In genomic region chr2:219500135-219500534, GRCh38 we compare ENCODE assay signal across 9 cellular contexts. TPM values are rescaled to one million over a fixed set of nuclear protein-coding genes. Genes with fewer than 3 reads are reported as not detected.
DNase-seq lines count a peak whose midpoint lies in the region; ATAC-seq and TF ChIP-seq lines count a peak whose summit lies in the region.
"Had no signal": no experiment of that assay in that cellular context is flagged by ENCODE, and none has a peak within 500 bp of the region (broad histone marks: within the 10 kb centered on the region; RNA-seq: fewer than 3 reads in every experiment).

No MANE protein-coding gene starts in this region.

- CTCF ChIA-PET in MCF 10A (lab: Yijun Ruan, JAX): interaction anchor here (0.6 to 1.4 kb wide), 6 partner anchors 11 to 97 kb away, joined by 3 to 6 read pairs (median 4); no protein-coding TSS in a partner anchor

- H3K27me3 Mint-ChIP-seq in MCF 10A (ENCODE audit: insufficient read depth, unreplicated experiment): no peaks in the 10 kb centered on the region

- no peak for TF ChIP-seq POLR2A in breast epithelium (IDR thresholded peaks at IDR 0.05)

- no peaks in the 10 kb centered on the region for H3K9me3 Mint-ChIP-seq in MCF 10A (ENCODE audit: unreplicated experiment)
- no peaks in the 10 kb centered on the region for H3K9me3 Mint-ChIP-seq in stimulated activated effector memory CD8-positive, alpha-beta T cell treated with anti-CD3 and anti-CD28 coated beads, Interleukin-12 subunit alpha, Interleukin-12 subunit beta, amount 100 ng/mL, for 72 hours

- H4K20me1 ChIP-seq in OCI-LY3 (ENCODE audit: insufficient read depth, low read length): no peaks in the 10 kb centered on the region

- H3K4me3 ChIP-seq in breast epithelium: no peak overlapping the region
- peak overlapping the region; percentile 98; the same call in 1 of the 2 replicates for H3K4me3 ChIP-seq in OCI-LY3 (ENCODE audit: low read length)
- no peak overlapping the region for H3K4me3 ChIP-seq in endocrine pancreas (ENCODE audit: control insufficient read depth, insufficient read depth, low read length)

- peaks cover 7% of the 10 kb centered on the region for H3K36me3 Mint-ChIP-seq in MCF 10A (ENCODE audit: insufficient read depth, unreplicated experiment)
- H3K36me3 Mint-ChIP-seq in stimulated activated effector memory CD8-positive, alpha-beta T cell treated with anti-CD3 and anti-CD28 coated beads, Interleukin-12 subunit alpha, Interleukin-12 subunit beta, amount 100 ng/mL, for 72 hours: peaks cover 32% of the 10 kb centered on the region

- TF ChIP-seq CTCF in MCF 10A (IDR thresholded peaks at IDR 0.05; ENCODE audit: unreplicated experiment) (no peak), breast epithelium (IDR thresholded peaks at IDR 0.05) (no peak), OCI-LY3 (IDR thresholded peaks at IDR 0.05; ENCODE audit: low read depth, low read length) (peak; percentile 14; the same call in 1 of the 2 replicates)

- H3K27ac ChIP-seq in breast epithelium: no peak overlapping the region
- H3K27ac ChIP-seq in OCI-LY3 (ENCODE audit: low read length): no peak overlapping the region

- intact Hi-C loops in MCF 10A (cut with micrococcal nuclease) (no loop called here), breast epithelium (cut with DNase I; ENCODE audit: low total_unique reads) (no loop called here)

- H3K27ac Mint-ChIP-seq in MCF 10A (ENCODE audit: low read depth, unreplicated experiment): no peak overlapping the region
- H3K27ac Mint-ChIP-seq in stimulated activated effector memory CD8-positive, alpha-beta T cell treated with anti-CD3 and anti-CD28 coated beads, Interleukin-12 subunit alpha, Interleukin-12 subunit beta, amount 100 ng/mL, for 72 hours: peak overlapping the region; percentile 93

- BruUV-seq in MCF 10A (replicated peaks; lab: Mats Ljungman, UMichigan): no TSS peak

- H3K4me2 ChIP-seq in OCI-LY3 (ENCODE audit: low read length): peak overlapping the region; percentile 91

- ATAC-seq in stimulated activated effector memory CD8-positive, alpha-beta T cell treated with anti-CD3 and anti-CD28 coated beads, Interleukin-12 subunit alpha, Interleukin-12 subunit beta, amount 100 ng/mL, for 72 hours: no peak
- ATAC-seq in GM18907 (IDR thresholded peaks at IDR 0.05; ENCODE audit: unreplicated experiment): no peak

- POLR2A ChIA-PET in MCF 10A (lab: Yijun Ruan, JAX): interaction anchor here (0.8 to 2.7 kb wide), 3 partner anchors 10 to 113 kb away, joined by 3 to 12 read pairs (median 4); partner anchors contain the start of gene DNPEP

- H3K4me1 ChIP-seq in breast epithelium: peaks cover 0 to 6% of the 10 kb centered on the region in 2 donors
- peaks cover 11% of the 10 kb centered on the region for H3K4me1 ChIP-seq in OCI-LY3 (ENCODE audit: low read length)
- H3K4me1 ChIP-seq in endocrine pancreas (ENCODE audit: control insufficient read depth, insufficient read depth, low read length): no peaks in the 10 kb centered on the region

- peaks cover 11% of the 10 kb centered on the region for H3K79me2 ChIP-seq in OCI-LY3 (ENCODE audit: low read length)

- no peaks in the 10 kb centered on the region for H3K27me3 ChIP-seq in breast epithelium
- H3K27me3 ChIP-seq in OCI-LY3 (ENCODE audit: low read depth, low read length): peaks cover 1% of the 10 kb centered on the region; the same call in 1 of the 2 replicates
- no peaks in the 10 kb centered on the region for H3K27me3 ChIP-seq in endocrine pancreas (ENCODE audit: control insufficient read depth, insufficient read depth, low read length)

- H3K4me1 Mint-ChIP-seq in MCF 10A (ENCODE audit: insufficient read depth, unreplicated experiment): peaks cover 24% of the 10 kb centered on the region
- H3K4me1 Mint-ChIP-seq in stimulated activated effector memory CD8-positive, alpha-beta T cell treated with anti-CD3 and anti-CD28 coated beads, Interleukin-12 subunit alpha, Interleukin-12 subunit beta, amount 100 ng/mL, for 72 hours: peaks cover 55% of the 10 kb centered on the region

- no peak overlapping the region for H2AFZ ChIP-seq in OCI-LY3 (ENCODE audit: low read depth, low read length)

- peak overlapping the region; percentile 92 for H3K4me3 Mint-ChIP-seq in MCF 10A (ENCODE audit: unreplicated experiment)
- peak overlapping the region; percentile 98 for H3K4me3 Mint-ChIP-seq in stimulated activated effector memory CD8-positive, alpha-beta T cell treated with anti-CD3 and anti-CD28 coated beads, Interleukin-12 subunit alpha, Interleukin-12 subunit beta, amount 100 ng/mL, for 72 hours

- H3K9me3 ChIP-seq in breast epithelium: no peaks in the 10 kb centered on the region
- no peaks in the 10 kb centered on the region for H3K9me3 ChIP-seq in OCI-LY3 (ENCODE audit: insufficient read depth, low read length)
- H3K9me3 ChIP-seq in endocrine pancreas (ENCODE audit: control insufficient read depth, low read length): no peaks in the 10 kb centered on the region

- H3K9ac ChIP-seq in OCI-LY3 (ENCODE audit: low read length): no peak overlapping the region
- H3K9ac ChIP-seq in endocrine pancreas (ENCODE audit: control insufficient read depth, insufficient read depth, low read length): peak overlapping the region; percentile 2

- H3K36me3 ChIP-seq in breast epithelium: peaks cover 5% of the 10 kb centered on the region
- H3K36me3 ChIP-seq in OCI-LY3 (replicated peaks; ENCODE audit: low read depth, low read length): no peaks in the 10 kb centered on the region
- H3K36me3 ChIP-seq in endocrine pancreas (ENCODE audit: control insufficient read depth, insufficient read depth, low read length): no peaks in the 10 kb centered on the region

- DNase-seq in MCF 10A (ENCODE audit: unreplicated experiment) (no peak), breast epithelium (ENCODE audit: low spot score in 2 of 2) (no peak), AML-193 (lab: John Stamatoyannopoulos, UW) (no peak), NCI-H187 treated with DMSO at 0.1 percent for 48 hours (lab: John Stamatoyannopoulos, UW) (no peak)
- no peak for DNase-seq in stimulated activated effector memory CD8-positive, alpha-beta T cell treated with anti-CD3 and anti-CD28 coated beads, Interleukin-12 subunit alpha, Interleukin-12 subunit beta, amount 100 ng/mL, for 72 hours (ENCODE audit: low spot score in 2 of 2)
- DNase-seq: activated CD8-positive, alpha-beta memory T cell treated with anti-CD3 and anti-CD28 coated beads, Interleukin-2, amount 50 U/mL, for 48 hours had no signal

RNA-seq across cellular contexts. Expression of gene GMPPA, which starts 1.4 kb away (rescaled TPM):
- total RNA-seq in MCF 10A (2022) (70.7 and 80.2 TPM in 2 replicates), breast epithelium (10 to 100 TPM; 15.7 to 33.4 (median 29.7) TPM)

RNA-seq across cellular contexts. Expression of gene ASIC4, which starts 14.1 kb away (rescaled TPM):
- total RNA-seq in MCF 10A (2022) (0.17 TPM in 1 of 2 replicates, not detected in the other), breast epithelium (under 1 TPM in 1 of 3 donors, not detected in 2; 0.44 TPM)

RNA-seq across cellular contexts. Expression of gene CHPF, which starts 43.5 kb away (rescaled TPM):
- total RNA-seq in MCF 10A (2022) (81.2 and 105 TPM in 2 replicates), breast epithelium (10 to 100 TPM; 46.5 to 58.9 (median 49.0) TPM)

RNA-seq across cellular contexts. Expression of gene TMEM198, which starts 43.7 kb away (rescaled TPM):
- total RNA-seq in MCF 10A (2022): 5.3 and 6.3 TPM in 2 replicates
- 1 to 10 TPM; 1.6 to 1.9 (median 1.8) TPM for total RNA-seq in breast epithelium
